Comparison of ENCODE assay signal across 10 cellular contexts in genomic region chr15:56241374-56242085, GRCh38.
DNase-seq lines count a peak whose midpoint lies in the region; ATAC-seq and TF ChIP-seq lines count a peak whose summit lies in the region.
"Had no signal": no experiment of that assay in that cellular context is flagged by ENCODE, and none has a peak within 500 bp of the region (broad histone marks: within the 10 kb centered on the region; RNA-seq: fewer than 3 reads in every experiment).

No MANE protein-coding gene starts in this region.

- H3K36me3 Mint-ChIP-seq in effector memory CD8-positive, alpha-beta T cell (ENCODE audit: insufficient read depth), result peaks cover 21% of the 10 kb centered on the region

- H3K4me1 ChIP-seq in NT2/D1 (ENCODE audit: insufficient read depth, insufficient read length), result peaks cover 6% of the 10 kb centered on the region

- no peaks in the 10 kb centered on the region for H3K27me3 Mint-ChIP-seq in effector memory CD8-positive, alpha-beta T cell

- H3K4me1 Mint-ChIP-seq in effector memory CD8-positive, alpha-beta T cell (ENCODE audit: low read depth in 2 of 2), result peaks cover 29 to 34% of the 10 kb centered on the region in 2 donors

- no peaks in the 10 kb centered on the region for H3K27me3 ChIP-seq in NT2/D1 (ENCODE audit: insufficient read depth, insufficient read length)
- H3K27me3 ChIP-seq: uterus had no signal

- no peaks in the 10 kb centered on the region for H3K9me3 Mint-ChIP-seq in effector memory CD8-positive, alpha-beta T cell

- peak overlapping the region; percentile 63 to 73 for H3K27ac Mint-ChIP-seq in effector memory CD8-positive, alpha-beta T cell

- peak overlapping the region; percentile 73 for H3K4me3 ChIP-seq in GM12865 (ENCODE audit: low read depth, low read length)
- H3K4me3 ChIP-seq in NT2/D1 (ENCODE audit: insufficient read length, low read depth), result peak overlapping the region; percentile 46
- H3K4me3 ChIP-seq: lung had no signal

- no peak for TF ChIP-seq CTCF in GM12865 (IDR thresholded peaks at IDR 0.05; ENCODE audit: insufficient read depth, low read depth, low read length, missing control alignments)

- DNase-seq in GM12865 (ENCODE audit: low read depth) (peak; percentile 21), NT2/D1 (ENCODE audit: low read depth, low spot score) (no peak), pons (ENCODE audit: low spot score) (peak; percentile 20), 8988T (no peak), foreskin melanocyte (no peak), activated gamma-delta T cell (lab: John Stamatoyannopoulos, UW) (no peak)
- DNase-seq in effector memory CD8-positive, alpha-beta T cell, result no peak
- no peak for DNase-seq in stimulated activated CD4-positive, alpha-beta T cell treated with anti-CD3 and anti-CD28 coated beads, Interleukin-15, amount 100 ng/mL, for 24 hours
- DNase-seq: uterus had no signal

- H3K9me3 ChIP-seq in NT2/D1 (ENCODE audit: insufficient read depth, low read length), result peaks cover 3% of the 10 kb centered on the region; the same call in 1 of the 2 replicates
- H3K9me3 ChIP-seq: uterus had no signal

- H3K36me3 ChIP-seq in NT2/D1 (ENCODE audit: insufficient read depth, insufficient read length, low read length), result no peaks in the 10 kb centered on the region
- H3K36me3 ChIP-seq: uterus had no signal

- no peak for ATAC-seq in effector memory CD8-positive, alpha-beta T cell (replicated peaks)

- H3K9ac ChIP-seq in NT2/D1 (ENCODE audit: insufficient read length, low read depth), result no peak overlapping the region

- peak overlapping the region; percentile 81 to 90 for H3K4me3 Mint-ChIP-seq in effector memory CD8-positive, alpha-beta T cell

Comparison
In these comparisons a context has a peak if more than half of its experiments do, and no peak if none do; other contexts are left out.
1. DNase-seq: peak in GM12865 (single experiment) and pons (single experiment); none in NT2/D1 (single experiment), effector memory CD8-positive, alpha-beta T cell (0 of 3), 8988T (single experiment), foreskin melanocyte (single experiment), stimulated activated CD4-positive, alpha-beta T cell treated with anti-CD3 and anti-CD28 coated beads, Interleukin-15, amount 100 ng/mL, for 24 hours (single experiment) and activated gamma-delta T cell (single experiment).